1 cellular context compared by ENCODE assay signal in the genomic region with DNA sequence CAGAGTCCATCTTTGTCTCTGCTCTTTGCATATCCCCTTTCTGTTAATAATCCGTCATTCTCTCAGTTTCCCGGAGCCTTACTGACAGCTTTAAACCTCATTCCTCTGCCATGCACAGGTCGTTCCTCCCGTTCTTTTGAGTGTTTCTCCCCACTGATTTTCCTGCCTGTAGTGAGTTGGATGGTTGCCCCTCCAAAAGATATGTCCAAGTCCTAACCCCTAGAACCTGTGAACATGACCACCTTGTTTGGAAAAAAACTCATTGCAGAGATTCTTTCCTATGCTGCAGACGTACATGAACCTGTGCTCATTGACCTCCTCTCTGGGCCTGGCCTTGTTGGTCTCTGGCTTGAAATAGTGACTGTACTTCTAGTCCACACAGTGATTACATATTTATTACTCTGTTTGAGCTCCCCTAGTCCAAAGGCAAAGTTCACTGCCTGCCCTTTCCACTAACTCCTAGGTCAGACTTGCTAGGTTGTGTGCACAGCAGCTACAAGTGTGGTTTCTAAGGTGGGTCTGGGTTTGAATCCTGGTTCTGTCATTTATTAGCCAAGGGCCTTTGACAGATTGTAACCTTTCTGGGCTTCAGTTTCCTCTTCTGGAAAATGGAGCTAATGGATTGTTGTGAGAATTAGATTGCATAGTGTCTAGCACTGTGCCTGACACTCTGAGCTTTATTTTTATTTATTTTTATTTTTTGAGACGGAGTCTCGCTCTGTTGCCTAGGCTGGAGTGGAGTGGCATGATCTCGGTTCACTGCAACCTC.
TF ChIP-seq lines count a peak whose summit lies in the region.

No MANE protein-coding gene starts in this region.

TF ChIP-seq in SK-N-SH treated with all-trans-retinoic acid at 6 μM for 48 hours, 23 proteins besides CTCF, POLR2A, EP300 and RAD21 (continued from another document):
- TF ChIP-seq, protein P1, sequence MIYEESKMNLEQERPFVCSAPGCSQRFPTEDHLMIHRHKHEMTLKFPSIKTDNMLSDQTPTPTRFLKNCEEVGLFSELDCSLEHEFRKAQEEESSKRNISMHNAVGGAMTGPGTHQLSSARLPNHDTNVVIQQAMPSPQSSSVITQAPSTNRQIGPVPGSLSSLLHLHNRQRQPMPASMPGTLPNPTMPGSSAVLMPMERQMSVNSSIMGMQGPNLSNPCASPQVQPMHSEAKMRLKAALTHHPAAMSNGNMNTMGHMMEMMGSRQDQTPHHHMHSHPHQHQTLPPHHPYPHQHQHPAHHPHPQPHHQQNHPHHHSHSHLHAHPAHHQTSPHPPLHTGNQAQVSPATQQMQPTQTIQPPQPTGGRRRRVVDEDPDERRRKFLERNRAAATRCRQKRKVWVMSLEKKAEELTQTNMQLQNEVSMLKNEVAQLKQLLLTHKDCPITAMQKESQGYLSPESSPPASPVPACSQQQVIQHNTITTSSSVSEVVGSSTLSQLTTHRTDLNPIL (CRISPR knock-in tag; IDR thresholded peaks at IDR 0.05; ENCODE audit: low read depth) = no peak
- TF ChIP-seq ZC3H10 (CRISPR knock-in tag; IDR thresholded peaks at IDR 0.05) (no peak), SNAI2 (CRISPR knock-in tag; IDR thresholded peaks at IDR 0.05) (no peak), CSDC2 (CRISPR knock-in tag; IDR thresholded peaks at IDR 0.05) (no peak)
